19 cellular contexts compared by ENCODE assay signal in genomic region chr1:169133228-169133576, GRCh38. TPM values are rescaled to one million over a fixed set of nuclear protein-coding genes. Genes with fewer than 3 reads are reported as not detected.
DNase-seq lines count a peak whose midpoint lies in the region; ATAC-seq, FAIRE-seq and TF ChIP-seq lines count a peak whose summit lies in the region.
"Had no signal": no experiment of that assay in that cellular context is flagged by ENCODE, and none has a peak within 500 bp of the region (broad histone marks: within the 10 kb centered on the region; RNA-seq: fewer than 3 reads in every experiment).

No MANE protein-coding gene starts in this region.

- no peaks in the 10 kb centered on the region for H3K27me3 Mint-ChIP-seq in natural killer cell (ENCODE audit: low read depth in 2 of 2)

- peaks cover 12 to 51% (median 47%) of the 10 kb centered on the region in 4 donors for H3K36me3 ChIP-seq in stomach
- 0 out of 2 replicates have a peak, but pooled peaks cover 4% of the 10 kb centered on the region for H3K36me3 ChIP-seq in H7 (replicated peaks; ENCODE audit: control insufficient read depth, insufficient read depth, low read length)

- H3K4me3 ChIP-seq in dorsolateral prefrontal cortex (no peak overlapping the region), stomach (no peak overlapping the region), H7 (ENCODE audit: insufficient read depth, low read depth, low read length) (no peak overlapping the region)

- H3K9me3 ChIP-seq in stomach: no peaks in the 10 kb centered on the region

- no peak for TF ChIP-seq EP300 in stomach (IDR thresholded peaks at IDR 0.05)

- no peaks in the 10 kb centered on the region for H3K9me3 Mint-ChIP-seq in natural killer cell

- TF ChIP-seq CTCF in dorsolateral prefrontal cortex (IDR thresholded peaks at IDR 0.05 in 54 of 56, conservative IDR thresholded peaks at IDR 0.05 in 2 of 56; ENCODE audit: low read depth in 1 of 56, partially characterized antibody in 56 of 56) (no peak), natural killer cell (IDR thresholded peaks at IDR 0.05) (no peak), stomach (IDR thresholded peaks at IDR 0.05) (no peak)

- no peak for DNase-seq in GM19239 (ENCODE audit: insufficient read length, low spot score)
- DNase-seq in dorsolateral prefrontal cortex: no peak
- DNase-seq in natural killer cell: peak; percentile 19
- no peak for DNase-seq in stomach
- no peak for DNase-seq in H7
- DNase-seq: ACHN, C1 segment of cervical spinal cord, DMS 273 treated with DMSO at 0.1 percent for 48 hours, KG1, MV-4-11, NCI-H1694 treated with DMSO at 0.1 percent for 48 hours, NCI-H2107, NCI-H510A treated with DMSO at 0.1 percent for 48 hours, NCI-H774 had no signal

- peak overlapping the region; percentile 76 to 82 for H3K27ac Mint-ChIP-seq in natural killer cell

- no peaks in the 10 kb centered on the region for H3K27me3 ChIP-seq in dorsolateral prefrontal cortex
- H3K27me3 ChIP-seq in stomach: no peaks in the 10 kb centered on the region
- H3K27me3 ChIP-seq in H7 (ENCODE audit: control insufficient read depth, insufficient read depth, low read length): no peaks in the 10 kb centered on the region

- H3K4me1 Mint-ChIP-seq in natural killer cell: peaks cover 24 to 25% of the 10 kb centered on the region in 2 donors

- peak overlapping the region in 44 of 59 donors; percentile 1 to 84 (median 50) for H3K27ac ChIP-seq in dorsolateral prefrontal cortex
- peak overlapping the region in 3 of 5 donors; percentile 34 to 38 (median 38) for H3K27ac ChIP-seq in stomach
- H3K27ac ChIP-seq: RWPE1 had no signal

- no peaks in the 10 kb centered on the region for H3K36me3 Mint-ChIP-seq in natural killer cell

- no peak for TF ChIP-seq POLR2A in stomach (IDR thresholded peaks at IDR 0.05)

- ATAC-seq in natural killer cell: peak; percentile 84 to 96 (median 96)
- no peak for ATAC-seq in HG03280 (IDR thresholded peaks at IDR 0.05; ENCODE audit: unreplicated experiment)
- no peak for ATAC-seq in GM18870 (IDR thresholded peaks at IDR 0.05; ENCODE audit: unreplicated experiment)

- intact Hi-C loops in dorsolateral prefrontal cortex (cut with DNase I) (loop anchor here in 1 of 2 donors (5.0 to 10.0 kb wide), 3 partner anchors 396 to 528 kb away; no protein-coding TSS in a partner anchor), natural killer cell (cut with micrococcal nuclease) (loop anchor here (10.0 kb wide), 1 partner anchor 528 kb away; no protein-coding TSS in a partner anchor), stomach (cut with DNase I; ENCODE audit: low total_unique reads) (no loop called here)

- H3K4me3 Mint-ChIP-seq in natural killer cell: peak overlapping the region; percentile 58

- FAIRE-seq in GM19239 (lab: Jason Lieb, UNC): peak; percentile 59
- FAIRE-seq: G401.6, H1 had no signal

- peaks cover 0 to 53% (median 16%) of the 10 kb centered on the region in 4 donors for H3K4me1 ChIP-seq in stomach

- 71 to 78% (median 74%) methylated on average over 5 of the region's 5 CpGs for WGBS in stomach, 5 donors

RNA-seq across cellular contexts. Expression of gene ATP1B1, which starts 26.7 kb away (rescaled TPM):
- total RNA-seq in dorsolateral prefrontal cortex (1,000 to 10,000 TPM in 2 of 120 experiments, 100 to 1,000 TPM in 118; 155 to 1,070 (median 769) TPM), natural killer cell (10 to 100 TPM in 1 of 3 donors, 1 to 10 TPM in 2; 3.4 to 10.4 (median 4.9) TPM), stomach (100 to 1,000 TPM; 106 to 507 (median 272) TPM)
- 100 to 1,000 TPM in 2 of 3 donors, 10 to 100 TPM in 1; 59.9 to 176 (median 109) TPM for polyA plus RNA-seq in stomach
- 35.0 and 41.2 TPM in 2 replicates for total RNA-seq in H7 (2014; rRNA removed; shearing (Covaris generic))

Comparison
In these comparisons a context has a peak if more than half of its experiments do, and no peak if none do; other contexts are left out.
1. ATAC-seq: peak in natural killer cell (3 of 3); none in HG03280 (single experiment) and GM18870 (single experiment).